ENCODE assay signal across 18 cellular contexts in genomic region chr11:70443043-70444030, GRCh38. TPM values are rescaled to one million over a fixed set of nuclear protein-coding genes. Genes with fewer than 3 reads are reported as not detected.
A peak's percentile ranks its signal among the peaks of the same experiment; 100 is the strongest.
DNase-seq lines count a peak whose midpoint lies in the region; ATAC-seq, FAIRE-seq and TF ChIP-seq lines count a peak whose summit lies in the region.
"Had no signal": no experiment of that assay in that cellular context is flagged by ENCODE, and none has a peak within 500 bp of the region (broad histone marks: within the 10 kb centered on the region; RNA-seq: fewer than 3 reads in every experiment).

No MANE protein-coding gene starts in this region.

- TF ChIP-seq POLR2A in A549 (IDR thresholded peaks at IDR 0.05; ENCODE audit: low read length), result no peak

- 90% methylated on average over 36 of the region's 38 CpGs for WGBS in A549 (ENCODE audit: missing lambda C conversion rate)

- no peaks in the 10 kb centered on the region for H3K4me1 Mint-ChIP-seq in activated T-helper 17 cell treated with anti-CD3 and anti-CD28 coated beads, Interleukin-2, amount 50 U/mL, for 72 hours
- H3K4me1 Mint-ChIP-seq: T-helper 17 cell had no signal

- no peak for FAIRE-seq in A549 (lab: Jason Lieb, UNC)
- FAIRE-seq: GM18507, GM19239 had no signal

- H3K27me3 ChIP-seq in GM06990 (replicated peaks; ENCODE audit: control insufficient read depth, insufficient read depth, low read length) (no peaks in the 10 kb centered on the region), ascending aorta (no peaks in the 10 kb centered on the region)
- H3K27me3 ChIP-seq: BE2C had no signal

- ATAC-seq in A549 (peak; percentile 14 to 15; a peak in 2 of 6 replicates), HG02798 (IDR thresholded peaks at IDR 0.05; ENCODE audit: poor library complexity, unreplicated experiment) (no peak), GM18870 (IDR thresholded peaks at IDR 0.05; ENCODE audit: unreplicated experiment) (no peak)
- ATAC-seq in activated T-helper 17 cell treated with anti-CD3 and anti-CD28 coated beads, Interleukin-2, amount 50 U/mL, for 72 hours (replicated peaks), result no peak
- ATAC-seq: PC-3, T-helper 17 cell had no signal

- peaks cover 2% of the 10 kb centered on the region for H3K9me3 Mint-ChIP-seq in activated T-helper 17 cell treated with anti-CD3 and anti-CD28 coated beads, Interleukin-2, amount 50 U/mL, for 72 hours

- H3K27me3 Mint-ChIP-seq in activated T-helper 17 cell treated with anti-CD3 and anti-CD28 coated beads, Interleukin-2, amount 50 U/mL, for 72 hours, result peaks cover 16% of the 10 kb centered on the region

- no peak for TF ChIP-seq CTCF in A549 (IDR thresholded peaks at IDR 0.05)
- no peak for TF ChIP-seq CTCF in GM06990 (IDR thresholded peaks at IDR 0.05; ENCODE audit: insufficient read depth, low read length, poor library complexity, severe bottlenecking)
- no peak for TF ChIP-seq CTCF in ascending aorta (IDR thresholded peaks at IDR 0.05)

- CTCF ChIA-PET in A549 (lab: Yijun Ruan, JAX), result no interaction called here

- no peak for TF ChIP-seq RAD21 in A549 (conservative IDR thresholded peaks at IDR 0.05 in 1 of 2, IDR thresholded peaks at IDR 0.05 in 1 of 2)

- H3K4me3 Mint-ChIP-seq in activated T-helper 17 cell treated with anti-CD3 and anti-CD28 coated beads, Interleukin-2, amount 50 U/mL, for 72 hours, result no peak overlapping the region
- H3K4me3 Mint-ChIP-seq: T-helper 17 cell had no signal

- no peaks in the 10 kb centered on the region for H3K4me1 ChIP-seq in A549
- H3K4me1 ChIP-seq in ascending aorta, result no peaks in the 10 kb centered on the region
- H3K4me1 ChIP-seq: BE2C had no signal

- POLR2A ChIA-PET in A549 (lab: Yijun Ruan, JAX), result no interaction called here

- H3K36me3 ChIP-seq in GM06990 (ENCODE audit: control insufficient read depth, insufficient read depth, low read length) (no peaks in the 10 kb centered on the region), ascending aorta (peaks cover 0 to 8% of the 10 kb centered on the region in 2 donors)
- H3K36me3 ChIP-seq: BE2C had no signal

- H3K27ac ChIP-seq in A549 (no peak overlapping the region), ascending aorta (no peak overlapping the region)
- H3K27ac ChIP-seq: HL-60, KMS-11 had no signal

- DNase-seq in A549 (ENCODE audit: low read depth in 1 of 2, low spot score in 1 of 2) (no peak), GM06990 (ENCODE audit: extremely low read depth, insufficient read length) (no peak), NCI-H69 (lab: John Stamatoyannopoulos, UW) (peak; percentile 12), iris pigment epithelial cell (ENCODE audit: low read depth) (peak; percentile 31), ascending aorta (ENCODE audit: low spot score in 2 of 2) (no peak)
- DNase-seq: BE2C, NCI-H1105 treated with DMSO at 0.1 percent for 48 hours, NCI-H1930, NCI-H2171 treated with DMSO at 0.1 percent for 48 hours, PC-3, T-helper 17 cell had no signal

- peaks cover 1% of the 10 kb centered on the region for H3K36me3 Mint-ChIP-seq in activated T-helper 17 cell treated with anti-CD3 and anti-CD28 coated beads, Interleukin-2, amount 50 U/mL, for 72 hours (ENCODE audit: low read depth)

- H3K9me3 ChIP-seq in A549, result peaks cover 7% of the 10 kb centered on the region; the same call in 2 of the 3 replicates
- H3K9me3 ChIP-seq in ascending aorta, result peaks cover 1 to 4% of the 10 kb centered on the region in 2 donors
- H3K9me3 ChIP-seq: BE2C had no signal

- intact Hi-C loops in ascending aorta (cut with DNase I), result no loop called here

- TF ChIP-seq EP300 in A549 (IDR thresholded peaks at IDR 0.05), result no peak

- no peak overlapping the region for H3K4me2 ChIP-seq in A549
- H3K4me2 ChIP-seq: KMS-11 had no signal

- H3K4me3 ChIP-seq in A549 (no peak overlapping the region), GM06990 (replicated peaks; ENCODE audit: low read depth, low read length) (peak overlapping the region; percentile 25), ascending aorta (no peak overlapping the region)

- no peak overlapping the region for H3K27ac Mint-ChIP-seq in activated T-helper 17 cell treated with anti-CD3 and anti-CD28 coated beads, Interleukin-2, amount 50 U/mL, for 72 hours
- H3K27ac Mint-ChIP-seq: T-helper 17 cell had no signal

TF ChIP-seq in A549, 52 proteins besides CTCF, POLR2A, EP300 and RAD21:
- no peak for TF ChIP-seq NPAS2 (CRISPR knock-in tag; IDR thresholded peaks at IDR 0.05; ENCODE audit: borderline replicate concordance)
- TF ChIP-seq GATA3 (IDR thresholded peaks at IDR 0.05; ENCODE audit: borderline replicate concordance), result no peak
- TF ChIP-seq, protein P1, sequence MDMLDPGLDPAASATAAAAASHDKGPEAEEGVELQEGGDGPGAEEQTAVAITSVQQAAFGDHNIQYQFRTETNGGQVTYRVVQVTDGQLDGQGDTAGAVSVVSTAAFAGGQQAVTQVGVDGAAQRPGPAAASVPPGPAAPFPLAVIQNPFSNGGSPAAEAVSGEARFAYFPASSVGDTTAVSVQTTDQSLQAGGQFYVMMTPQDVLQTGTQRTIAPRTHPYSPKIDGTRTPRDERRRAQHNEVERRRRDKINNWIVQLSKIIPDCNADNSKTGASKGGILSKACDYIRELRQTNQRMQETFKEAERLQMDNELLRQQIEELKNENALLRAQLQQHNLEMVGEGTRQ (IDR thresholded peaks at IDR 0.05), result peak; percentile 35; the same call in 1 of the 2 replicates
- no peak for TF ChIP-seq TFCP2L1 (CRISPR knock-in tag; IDR thresholded peaks at IDR 0.05)
- TF ChIP-seq ESRRA (IDR thresholded peaks at IDR 0.05; ENCODE audit: borderline replicate concordance, low read length), result no peak
- no peak for TF ChIP-seq HOXB13 (CRISPR knock-in tag; IDR thresholded peaks at IDR 0.05; ENCODE audit: low read depth)
- TF ChIP-seq, protein P2, sequence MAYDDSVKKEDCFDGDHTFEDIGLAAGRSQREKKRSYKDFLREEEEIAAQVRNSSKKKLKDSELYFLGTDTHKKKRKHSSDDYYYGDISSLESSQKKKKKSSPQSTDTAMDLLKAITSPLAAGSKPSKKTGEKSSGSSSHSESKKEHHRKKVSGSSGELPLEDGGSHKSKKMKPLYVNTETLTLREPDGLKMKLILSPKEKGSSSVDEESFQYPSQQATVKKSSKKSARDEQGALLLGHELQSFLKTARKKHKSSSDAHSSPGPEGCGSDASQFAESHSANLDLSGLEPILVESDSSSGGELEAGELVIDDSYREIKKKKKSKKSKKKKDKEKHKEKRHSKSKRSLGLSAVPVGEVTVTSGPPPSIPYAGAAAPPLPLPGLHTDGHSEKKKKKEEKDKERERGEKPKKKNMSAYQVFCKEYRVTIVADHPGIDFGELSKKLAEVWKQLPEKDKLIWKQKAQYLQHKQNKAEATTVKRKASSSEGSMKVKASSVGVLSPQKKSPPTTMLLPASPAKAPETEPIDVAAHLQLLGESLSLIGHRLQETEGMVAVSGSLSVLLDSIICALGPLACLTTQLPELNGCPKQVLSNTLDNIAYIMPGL (CRISPR knock-in tag; IDR thresholded peaks at IDR 0.05; ENCODE audit: borderline replicate concordance), result no peak
- TF ChIP-seq HDAC2 (IDR thresholded peaks at IDR 0.05), result no peak
- TF ChIP-seq FOSL2 (IDR thresholded peaks at IDR 0.05), result no peak
- peak; percentile 31; the same call in 1 of the 2 replicates for TF ChIP-seq FOSL2 (CRISPR knock-in tag; IDR thresholded peaks at IDR 0.05)
- TF ChIP-seq CHD4 (IDR thresholded peaks at IDR 0.05; ENCODE audit: borderline replicate concordance), result no peak
- no peak for TF ChIP-seq MAX (IDR thresholded peaks at IDR 0.05)
- TF ChIP-seq JUN (IDR thresholded peaks at IDR 0.05), result no peak
TF ChIP-seq in A549: peak in this region for 2.

RNA-seq across cellular contexts. Expression of gene CTTN, which starts 45.0 kb away (rescaled TPM):
- polyA plus RNA-seq in A549 (2011; rRNA removed) (140 and 144 TPM in 2 replicates), A549 (2017; fragmentation: RNase III; extraction: RNeasy Plus Mini Kit Qiagen cat#74134 plus additional on column Dnase treatment) (205 to 214 TPM (median 212 TPM) in 3 replicates)
- 145 and 147 TPM in 2 replicates for polyA plus RNA-seq in A549 (2012; cell fraction: cytosol; rRNA removed)
- 403 and 526 TPM in 2 replicates for polyA plus RNA-seq in A549 (2012; cell fraction: nucleus; rRNA removed)
- 142 and 159 TPM in 2 replicates for polyA minus RNA-seq in A549 (2011; rRNA and poly(A)+ RNA removed)
- total RNA-seq in activated T-helper 17 cell treated with anti-CD3 and anti-CD28 coated beads, Interleukin-2, amount 50 U/mL, for 72 hours, result 10 to 100 TPM in 1 of 2 donors, 1 to 10 TPM in 1; 8.7 to 36.1 TPM
- 166 TPM for total RNA-seq in ascending aorta

Comparison
In these comparisons a context has a peak if more than half of its experiments do, and no peak if none do; other contexts are left out.
1. ATAC-seq: peak in A549 (2 of 2); none in activated T-helper 17 cell treated with anti-CD3 and anti-CD28 coated beads, Interleukin-2, amount 50 U/mL, for 72 hours (single experiment), HG02798 (single experiment) and GM18870 (single experiment).
2. DNase-seq: peak in NCI-H69 (single experiment) and iris pigment epithelial cell (single experiment); none in A549 (0 of 2), GM06990 (single experiment) and ascending aorta (0 of 2).